In the genomic region with DNA sequence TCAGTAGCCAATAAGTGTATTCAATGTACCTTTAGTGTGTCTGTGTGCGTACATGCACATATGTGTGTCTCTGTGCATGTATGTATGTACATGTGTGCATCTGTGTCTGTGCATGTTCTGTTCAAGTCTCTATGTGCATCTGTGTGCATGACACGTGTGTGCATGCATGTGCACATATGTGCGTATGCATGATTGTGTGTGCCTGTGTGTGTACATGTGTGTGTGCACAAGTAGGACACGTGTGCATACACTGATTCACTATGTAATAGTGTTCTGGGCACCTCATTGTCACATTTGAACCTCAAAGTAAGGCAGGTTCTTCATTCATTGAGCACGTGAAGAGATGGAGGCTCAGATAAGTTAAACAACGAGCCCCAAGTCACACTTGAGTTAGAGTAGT, we compare ENCODE assay signal across 20 cellular contexts.
"Had no signal": no experiment of that assay in that cellular context is flagged by ENCODE, and none has a peak within 500 bp of the region (broad histone marks: within the 10 kb centered on the region; RNA-seq: fewer than 3 reads in every experiment).

No MANE protein-coding gene starts in this region.

- ATAC-seq: left colon; left ventricle myocardium superior; mucosa of descending colon; naive thymus-derived CD8-positive, alpha-beta T cell had no signal

- H3K36me3 ChIP-seq: neutrophil, stomach, thoracic aorta, transverse colon had no signal

- H3K27me3 ChIP-seq: neutrophil, transverse colon had no signal

- H3K4me1 ChIP-seq: stomach, transverse colon had no signal

- DNase-seq: dermis blood vessel endothelial cell; endodermal cell; erythroblast; foreskin melanocyte; hippocampal formation; left colon; left ventricle myocardium superior; mucosa of descending colon; naive thymus-derived CD8-positive, alpha-beta T cell; posterior cingulate gyrus; small intestine; stimulated activated CD4-positive, alpha-beta T cell treated with anti-CD3 and anti-CD28 coated beads, Interleukin-12 subunit alpha, Interleukin-12 subunit beta, amount 100 ng/mL, for 4 hours; stimulated activated naive CD4-positive, alpha-beta T cell; stomach; substantia nigra; transverse colon had no signal

- H3K9me3 ChIP-seq: mucosa of descending colon, neutrophil, stomach, thoracic aorta, transverse colon had no signal

- FAIRE-seq: colon, endothelial cell of umbilical vein, small intestine had no signal

- H3K4me3 ChIP-seq: mucosa of descending colon, stomach, thoracic aorta, transverse colon had no signal

- H3K27ac ChIP-seq: neutrophil, stomach, thoracic aorta, transverse colon had no signal
